In the genomic region with DNA sequence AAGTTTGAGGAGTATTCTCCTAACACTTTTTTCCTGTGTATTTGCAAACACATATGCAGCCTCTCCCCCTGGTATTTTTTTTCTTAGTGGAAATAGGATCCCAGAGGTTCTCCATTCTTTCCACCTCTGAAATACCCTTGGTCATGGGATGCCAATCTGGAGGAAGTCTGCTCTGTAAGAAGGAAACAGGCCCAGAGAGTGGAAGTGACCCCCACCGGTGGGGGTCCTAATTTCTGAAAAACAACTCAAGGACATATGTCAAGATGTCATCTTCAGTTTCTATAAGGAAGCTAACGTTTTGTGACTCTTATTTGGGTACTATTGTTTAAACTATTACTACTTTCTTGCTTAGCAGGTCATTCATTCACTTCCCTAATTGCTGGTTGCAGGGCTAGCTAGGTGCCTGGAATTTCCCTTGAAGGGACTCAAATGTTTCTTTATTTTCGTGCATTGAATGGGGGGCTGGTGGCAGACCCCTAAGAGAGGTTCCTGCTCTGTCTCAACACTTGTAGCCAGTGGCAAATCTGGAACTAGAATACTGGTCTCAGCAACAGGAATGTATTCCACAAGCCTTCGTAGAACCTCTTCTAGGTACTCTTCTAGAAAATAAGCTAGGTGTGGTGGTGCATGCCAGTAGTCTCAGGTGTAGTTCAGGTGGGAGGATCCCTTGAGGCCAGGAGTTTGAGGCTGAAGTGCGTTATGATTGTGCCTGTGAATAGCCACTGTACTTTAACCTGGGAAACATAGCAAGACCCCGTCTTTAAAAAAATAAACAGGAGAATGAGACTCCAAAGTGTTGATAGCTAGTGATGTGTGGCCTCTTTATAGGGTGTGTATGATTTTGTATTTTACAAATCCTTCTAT, we compare ENCODE assay signal across 10 cellular contexts. TPM values are rescaled to one million over a fixed set of nuclear protein-coding genes. Genes with fewer than 3 reads are reported as not detected.
DNase-seq lines count a peak whose midpoint lies in the region; ATAC-seq and TF ChIP-seq lines count a peak whose summit lies in the region.
"Had no signal": no experiment of that assay in that cellular context is flagged by ENCODE, and none has a peak within 500 bp of the region (broad histone marks: within the 10 kb centered on the region; RNA-seq: fewer than 3 reads in every experiment).

No MANE protein-coding gene starts in this region.

- H3K36me3 ChIP-seq in Peyer's patch (peaks cover 0 to 18% (median 0%) of the 10 kb centered on the region in 3 donors), left lung (peaks cover 0 to 22% of the 10 kb centered on the region in 2 donors), stomach smooth muscle (ENCODE audit: control insufficient read depth in 2 of 2, insufficient read depth in 2 of 2, low read length in 2 of 2) (peaks cover 7 to 11% of the 10 kb centered on the region in 2 donors)

- no peaks in the 10 kb centered on the region for H3K27me3 ChIP-seq in Peyer's patch
- H3K27me3 ChIP-seq in left lung = no peaks in the 10 kb centered on the region
- H3K27me3 ChIP-seq in stomach smooth muscle (ENCODE audit: control insufficient read depth in 1 of 2, insufficient read depth in 2 of 2, low read length in 2 of 2) = no peaks in the 10 kb centered on the region
- H3K27me3 ChIP-seq: testis had no signal

- CTCF ChIA-PET in activated CD8-positive, alpha-beta memory T cell treated with anti-CD3 and anti-CD28 coated beads, Interleukin-2, amount 10 ng/mL, durations not matched to agents 7 days and 5 days (lab: Charles Lee) = interaction anchor here (0.9 to 2.1 kb wide), 9 partner anchors 11 to 378 kb away, joined by 3 to 9 read pairs (median 4); a partner anchor contains a TSS

- TF ChIP-seq CTCF in Peyer's patch (IDR thresholded peaks at IDR 0.05) = no peak
- TF ChIP-seq CTCF in left lung (IDR thresholded peaks at IDR 0.05) = no peak

- no peaks in the 10 kb centered on the region for H3K9me3 ChIP-seq in Peyer's patch
- H3K9me3 ChIP-seq in left lung = no peaks in the 10 kb centered on the region
- no peaks in the 10 kb centered on the region for H3K9me3 ChIP-seq in stomach smooth muscle (ENCODE audit: control insufficient read depth in 2 of 2, low read length in 2 of 2)
- H3K9me3 ChIP-seq: testis had no signal

- no peak overlapping the region for H3K27ac Mint-ChIP-seq in activated CD8-positive, alpha-beta memory T cell treated with anti-CD3 and anti-CD28 coated beads, Interleukin-2, amount 10 ng/mL, durations not matched to agents 7 days and 5 days

- H3K4me3 ChIP-seq in Peyer's patch (no peak overlapping the region), left lung (no peak overlapping the region), stomach smooth muscle (ENCODE audit: low read length in 2 of 2) (no peak overlapping the region)

- peaks cover 38% of the 10 kb centered on the region for H3K4me1 Mint-ChIP-seq in activated CD8-positive, alpha-beta memory T cell treated with anti-CD3 and anti-CD28 coated beads, Interleukin-2, amount 10 ng/mL, durations not matched to agents 7 days and 5 days

- H3K9ac ChIP-seq in stomach smooth muscle (ENCODE audit: low read length in 2 of 2) = no peak overlapping the region

- peaks cover 0 to 59% (median 2%) of the 10 kb centered on the region in 4 donors for H3K4me1 ChIP-seq in Peyer's patch
- H3K4me1 ChIP-seq in left lung = peaks cover 15 to 46% of the 10 kb centered on the region in 2 donors
- H3K4me1 ChIP-seq in stomach smooth muscle (ENCODE audit: control insufficient read depth, insufficient read depth, low read length) = peaks cover 31% of the 10 kb centered on the region

- no peaks in the 10 kb centered on the region for H3K27me3 Mint-ChIP-seq in activated CD8-positive, alpha-beta memory T cell treated with anti-CD3 and anti-CD28 coated beads, Interleukin-2, amount 10 ng/mL, durations not matched to agents 7 days and 5 days

- ATAC-seq in activated CD8-positive, alpha-beta memory T cell treated with anti-CD3 and anti-CD28 coated beads, Interleukin-2, amount 10 ng/mL, durations not matched to agents 7 days and 5 days = no peak
- ATAC-seq in left lung = peak; percentile 6

- peaks cover 9% of the 10 kb centered on the region for H3K36me3 Mint-ChIP-seq in activated CD8-positive, alpha-beta memory T cell treated with anti-CD3 and anti-CD28 coated beads, Interleukin-2, amount 10 ng/mL, durations not matched to agents 7 days and 5 days

- DNase-seq in activated CD8-positive, alpha-beta memory T cell treated with anti-CD3 and anti-CD28 coated beads, Interleukin-2, amount 10 ng/mL, durations not matched to agents 7 days and 5 days = no peak
- DNase-seq in activated CD8-positive, alpha-beta memory T cell treated with anti-CD3 and anti-CD28 coated beads for 24 hours = no peak
- DNase-seq in Peyer's patch = peak in 2 of 3 donors; percentile 44 to 61
- DNase-seq in left lung = no peak
- no peak for DNase-seq in NCI-H2081 treated with DMSO at 0.1 percent for 48 hours (lab: John Stamatoyannopoulos, UW)
- DNase-seq in AG08396 (ENCODE audit: low spot score) = no peak
- DNase-seq in NCI-H2029 (lab: John Stamatoyannopoulos, UW) = no peak
- DNase-seq: cortex of kidney, testis had no signal

- intact Hi-C loops in left lung (cut with DNase I) = no loop called here

- no peaks in the 10 kb centered on the region for H3K9me3 Mint-ChIP-seq in activated CD8-positive, alpha-beta memory T cell treated with anti-CD3 and anti-CD28 coated beads, Interleukin-2, amount 10 ng/mL, durations not matched to agents 7 days and 5 days (ENCODE audit: low read depth)

- TF ChIP-seq POLR2A in Peyer's patch (IDR thresholded peaks at IDR 0.05) = no peak

- peak overlapping the region; percentile 70 for H3K4me3 Mint-ChIP-seq in activated CD8-positive, alpha-beta memory T cell treated with anti-CD3 and anti-CD28 coated beads, Interleukin-2, amount 10 ng/mL, durations not matched to agents 7 days and 5 days

- H3K27ac ChIP-seq in Peyer's patch (peak overlapping the region; percentile 84 to 97 (median 94)), left lung (peak overlapping the region; percentile 84 to 92), stomach smooth muscle (ENCODE audit: low read length) (peak overlapping the region; percentile 77)

RNA-seq across cellular contexts. Expression of a gene that starts 1.8 kb away (rescaled TPM):
- total RNA-seq in activated CD8-positive, alpha-beta memory T cell treated with anti-CD3 and anti-CD28 coated beads, Interleukin-2, amount 10 ng/mL, durations not matched to agents 7 days and 5 days = 1 to 10 TPM; 7.5 to 8.4 TPM
- total RNA-seq in Peyer's patch (1 to 10 TPM; 1.7 to 2.8 (median 2.5) TPM), left lung (1 to 10 TPM; 5.2 to 5.6 TPM)

RNA-seq across cellular contexts. Expression of a gene that starts 8.7 kb away (rescaled TPM):
- 10 to 100 TPM; 51.4 to 55.5 TPM for total RNA-seq in activated CD8-positive, alpha-beta memory T cell treated with anti-CD3 and anti-CD28 coated beads, Interleukin-2, amount 10 ng/mL, durations not matched to agents 7 days and 5 days
- total RNA-seq in Peyer's patch (100 to 1,000 TPM; 138 to 209 (median 159) TPM), left lung (100 to 1,000 TPM in 1 of 2 donors, 10 to 100 TPM in 1; 81.4 to 110 TPM)

RNA-seq across cellular contexts. Expression of a gene that starts 35.9 kb away (rescaled TPM):
- total RNA-seq in activated CD8-positive, alpha-beta memory T cell treated with anti-CD3 and anti-CD28 coated beads, Interleukin-2, amount 10 ng/mL, durations not matched to agents 7 days and 5 days = not detected
- 10 to 100 TPM; 21.5 to 99.9 (median 27.1) TPM for total RNA-seq in Peyer's patch
- total RNA-seq in left lung = 100 to 1,000 TPM; 133 to 162 TPM

RNA-seq across cellular contexts. Expression of a gene that starts 54.0 kb away (rescaled TPM):
- 1 to 10 TPM; 4.0 to 4.8 TPM for total RNA-seq in activated CD8-positive, alpha-beta memory T cell treated with anti-CD3 and anti-CD28 coated beads, Interleukin-2, amount 10 ng/mL, durations not matched to agents 7 days and 5 days
- 10 to 100 TPM; 34.5 to 70.4 (median 56.8) TPM for total RNA-seq in Peyer's patch
- total RNA-seq in left lung = 10 to 100 TPM; 24.0 to 25.1 TPM

RNA-seq across cellular contexts. Expression of a gene that starts 54.2 kb away (rescaled TPM):
- 10 to 100 TPM; 24.7 to 25.3 TPM for total RNA-seq in activated CD8-positive, alpha-beta memory T cell treated with anti-CD3 and anti-CD28 coated beads, Interleukin-2, amount 10 ng/mL, durations not matched to agents 7 days and 5 days
- total RNA-seq in Peyer's patch (10 to 100 TPM; 19.3 to 22.1 (median 20.0) TPM), left lung (10 to 100 TPM in 1 of 2 donors, 1 to 10 TPM in 1; 9.0 to 15.8 TPM)

Comparison
In these comparisons a context has a peak if more than half of its experiments do, and no peak if none do; other contexts are left out.
1. DNase-seq: peak in Peyer's patch (2 of 3); none in activated CD8-positive, alpha-beta memory T cell treated with anti-CD3 and anti-CD28 coated beads, Interleukin-2, amount 10 ng/mL, durations not matched to agents 7 days and 5 days (single experiment), activated CD8-positive, alpha-beta memory T cell treated with anti-CD3 and anti-CD28 coated beads for 24 hours (single experiment), left lung (0 of 2), NCI-H2081 treated with DMSO at 0.1 percent for 48 hours (single experiment), AG08396 (single experiment) and NCI-H2029 (single experiment).
2. RNA of a gene that starts 35.9 kb away (total RNA-seq): 133 to 162 TPM in left lung and 21.5 to 99.9 TPM in Peyer's patch; not detected in activated CD8-positive, alpha-beta memory T cell treated with anti-CD3 and anti-CD28 coated beads, Interleukin-2, amount 10 ng/mL, durations not matched to agents 7 days and 5 days; every median in the first group is over 10 times any median in the second.
3. Peak in every context shown above with its lines, with median percentiles within 50 percentile points of each other: H3K27ac ChIP-seq.